10 cellular contexts compared by ENCODE assay signal in genomic region chr6:156794963-156795362, GRCh38. TPM values are rescaled to one million over a fixed set of nuclear protein-coding genes. Genes with fewer than 3 reads are reported as not detected.
A peak's percentile ranks its signal among the peaks of the same experiment; 100 is the strongest.
DNase-seq lines count a peak whose midpoint lies in the region; ATAC-seq and TF ChIP-seq lines count a peak whose summit lies in the region.
"Had no signal": no experiment of that assay in that cellular context is flagged by ENCODE, and none has a peak within 500 bp of the region (broad histone marks: within the 10 kb centered on the region; RNA-seq: fewer than 3 reads in every experiment).

No MANE protein-coding gene starts in this region.

- H3K4me3 ChIP-seq in effector memory CD4-positive, alpha-beta T cell (ENCODE audit: insufficient read depth, low read depth, low read length, poor library complexity, severe bottlenecking): no peak overlapping the region
- H3K4me3 ChIP-seq in thyroid gland (replicated peaks in 1 of 3) (no peak overlapping the region), tibial artery (no peak overlapping the region)

- H3K36me3 Mint-ChIP-seq in immature natural killer cell: no peaks in the 10 kb centered on the region

- H3K36me3 ChIP-seq in effector memory CD4-positive, alpha-beta T cell (ENCODE audit: control insufficient read depth, insufficient read depth, low read length): no peaks in the 10 kb centered on the region
- H3K36me3 ChIP-seq in thyroid gland: no peaks in the 10 kb centered on the region
- H3K36me3 ChIP-seq in tibial artery: no peaks in the 10 kb centered on the region

- no peaks in the 10 kb centered on the region for H3K9me3 ChIP-seq in effector memory CD4-positive, alpha-beta T cell (ENCODE audit: control insufficient read depth, low read length)
- H3K9me3 ChIP-seq in thyroid gland (no peaks in the 10 kb centered on the region), tibial artery (no peaks in the 10 kb centered on the region)

- H3K27ac Mint-ChIP-seq in immature natural killer cell: peak overlapping the region in 3 of 6 donors; percentile 13 to 83 (median 39)

- no peak overlapping the region for H3K4me3 Mint-ChIP-seq in immature natural killer cell

- H3K4me1 Mint-ChIP-seq in immature natural killer cell: peaks cover 88 to 93% of the 10 kb centered on the region in 2 donors

- peak overlapping the region; percentile 20 for H3K27ac ChIP-seq in effector memory CD4-positive, alpha-beta T cell (ENCODE audit: insufficient read depth, low read length, poor library complexity, severe bottlenecking)
- peak overlapping the region in 1 of 3 donors; percentile 37 for H3K27ac ChIP-seq in thyroid gland
- no peak overlapping the region for H3K27ac ChIP-seq in tibial artery

- H3K27me3 ChIP-seq in effector memory CD4-positive, alpha-beta T cell (replicated peaks; ENCODE audit: control insufficient read depth, insufficient read depth, low read length, poor library complexity, severe bottlenecking): no peaks in the 10 kb centered on the region
- H3K27me3 ChIP-seq in thyroid gland: no peaks in the 10 kb centered on the region
- no peaks in the 10 kb centered on the region for H3K27me3 ChIP-seq in tibial artery

- DNase-seq in stimulated activated CD4-positive, alpha-beta T cell treated with anti-CD3 and anti-CD28 coated beads, Interleukin-4, amount 100 ng/mL, for 24 hours: peak; percentile 28
- DNase-seq in stimulated activated CD4-positive, alpha-beta T cell treated with anti-CD3 and anti-CD28 coated beads, Interleukin-2, amount 100 ng/mL, for 24 hours: no peak
- peak; percentile 13 to 30 (median 27) for DNase-seq in effector memory CD4-positive, alpha-beta T cell
- DNase-seq in thyroid gland (peak; percentile 30 to 44), tibial artery (no peak), C1 segment of cervical spinal cord (lab: John Stamatoyannopoulos, UW) (no peak), immature natural killer cell (no peak)
- DNase-seq: aorta had no signal

- no peak for TF ChIP-seq POLR2A in thyroid gland (IDR thresholded peaks at IDR 0.05)

- intact Hi-C loops in thyroid gland (cut with DNase I): no loop called here
- intact Hi-C loops in tibial artery (cut with DNase I; ENCODE audit: low total_unique reads): loop anchor here (10.0 kb wide), 1 partner anchor 150 kb away; no protein-coding TSS in a partner anchor

- peaks cover 53% of the 10 kb centered on the region for H3K4me1 ChIP-seq in effector memory CD4-positive, alpha-beta T cell (ENCODE audit: control insufficient read depth, insufficient read depth, low read length, poor library complexity, severe bottlenecking)
- peaks cover 44 to 65% of the 10 kb centered on the region in 2 donors for H3K4me1 ChIP-seq in thyroid gland
- peaks cover 0 to 94% (median 48%) of the 10 kb centered on the region in 4 donors for H3K4me1 ChIP-seq in tibial artery

- peaks cover 1 to 8% (median 2%) of the 10 kb centered on the region in 3 donors for H3K27me3 Mint-ChIP-seq in immature natural killer cell (ENCODE audit: low read depth in 3 of 3)

- no peaks in the 10 kb centered on the region for H3K9me3 Mint-ChIP-seq in immature natural killer cell
- H3K9me3 Mint-ChIP-seq: CD14-positive monocyte had no signal

- 55 to 61% methylated on average over 10 of the region's 10 CpGs for WGBS in thyroid gland, 2 donors

- ATAC-seq in HG03108 (IDR thresholded peaks at IDR 0.05; ENCODE audit: unreplicated experiment): peak; percentile 49

- TF ChIP-seq CTCF in thyroid gland (IDR thresholded peaks at IDR 0.05) (no peak), tibial artery (IDR thresholded peaks at IDR 0.05) (no peak)

RNA-seq across cellular contexts. Expression of gene ARID1B, which starts 17.8 kb away (rescaled TPM):
- 100 to 1,000 TPM; 157 to 315 (median 206) TPM for total RNA-seq in thyroid gland
- 10 to 100 TPM in 1 of 3 donors, 1 to 10 TPM in 2; 7.6 to 18.1 (median 8.7) TPM for polyA plus RNA-seq in immature natural killer cell

Comparison
In these comparisons a context has a peak if more than half of its experiments do, and no peak if none do; other contexts are left out.
1. DNase-seq: peak in stimulated activated CD4-positive, alpha-beta T cell treated with anti-CD3 and anti-CD28 coated beads, Interleukin-4, amount 100 ng/mL, for 24 hours (single experiment), effector memory CD4-positive, alpha-beta T cell (3 of 3) and thyroid gland (2 of 2); none in stimulated activated CD4-positive, alpha-beta T cell treated with anti-CD3 and anti-CD28 coated beads, Interleukin-2, amount 100 ng/mL, for 24 hours (0 of 2), tibial artery (0 of 2), C1 segment of cervical spinal cord (0 of 14) and immature natural killer cell (0 of 3).